ENCODE assay signal across 17 cellular contexts in the genomic region with DNA sequence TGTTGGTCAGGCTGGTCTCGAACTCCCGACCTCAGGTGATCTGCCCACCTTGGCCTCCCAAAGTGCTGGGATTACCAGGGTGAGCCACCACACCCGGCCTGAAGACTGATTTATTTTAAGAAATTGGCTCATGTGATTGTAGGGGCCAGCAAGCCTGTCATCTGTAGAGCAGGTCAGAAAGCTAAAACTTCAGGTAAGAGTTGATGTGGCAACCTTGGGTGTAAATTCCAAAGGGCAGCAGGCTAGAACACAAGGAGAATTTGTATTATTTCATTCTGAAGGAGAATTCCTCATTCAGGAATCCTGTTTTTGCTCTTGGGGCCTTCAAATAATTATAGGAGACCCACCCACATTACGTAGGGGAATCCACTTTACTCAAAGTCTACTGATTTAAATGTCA.
DNase-seq lines count a peak whose midpoint lies in the region; ATAC-seq and TF ChIP-seq lines count a peak whose summit lies in the region.
"Had no signal": no experiment of that assay in that cellular context is flagged by ENCODE, and none has a peak within 500 bp of the region (broad histone marks: within the 10 kb centered on the region; RNA-seq: fewer than 3 reads in every experiment).

No MANE protein-coding gene starts in this region.

- TF ChIP-seq RAD21 in liver (IDR thresholded peaks at IDR 0.05): no peak

- H4K91ac ChIP-seq in trophoblast cell (ENCODE audit: low read depth, low read length): no peak overlapping the region

- H3K9me3 ChIP-seq in liver (ENCODE audit: control insufficient read depth in 4 of 4, low read length in 3 of 4) (no peaks in the 10 kb centered on the region), trophoblast cell (ENCODE audit: insufficient read depth, low read depth, low read length) (no peaks in the 10 kb centered on the region)
- H3K9me3 ChIP-seq: A549; BLaER1 treated with 17β-estradiol and CSF1 and Interleukin-3, amounts not matched to agents 10 nM and 100 nM had no signal

- H3K4me3 ChIP-seq in liver (ENCODE audit: low read depth in 1 of 3, low read length in 3 of 3) (no peak overlapping the region), trophoblast cell (ENCODE audit: low read depth, low read length) (no peak overlapping the region)
- H3K4me3 ChIP-seq: A549; BLaER1 treated with 17β-estradiol and CSF1 and Interleukin-3, amounts not matched to agents 10 nM and 100 nM had no signal

- H3K79me2 ChIP-seq in trophoblast cell (ENCODE audit: control insufficient read depth, insufficient read depth, low read length, poor library complexity): no peaks in the 10 kb centered on the region

- H2AK5ac ChIP-seq in trophoblast cell (ENCODE audit: low read length): no peak overlapping the region

- H3K4me2 ChIP-seq in trophoblast cell (ENCODE audit: low read length): no peak overlapping the region
- H3K4me2 ChIP-seq: A549; BLaER1 treated with 17β-estradiol and CSF1 and Interleukin-3, amounts not matched to agents 10 nM and 100 nM had no signal

- no peak overlapping the region for H3K14ac ChIP-seq in trophoblast cell (ENCODE audit: low read length)

- no peak overlapping the region for H2AFZ ChIP-seq in trophoblast cell (ENCODE audit: insufficient read depth, low read length, poor library complexity)

- H3K4ac ChIP-seq in trophoblast cell (ENCODE audit: low read depth, low read length): no peak overlapping the region

- H2BK5ac ChIP-seq in trophoblast cell (ENCODE audit: low read depth, low read length, poor library complexity): no peak overlapping the region

- H4K12ac ChIP-seq in trophoblast cell (ENCODE audit: low read depth, low read length): no peak overlapping the region

- DNase-seq in left lobe of liver (ENCODE audit: low spot score) (peak; percentile 52), trophoblast cell (no peak), NCI-H146 treated with DMSO at 0.1 percent for 48 hours (lab: John Stamatoyannopoulos, UW; ENCODE audit: unreplicated experiment) (no peak), NCI-H2081 treated with DMSO at 0.1 percent for 48 hours (lab: John Stamatoyannopoulos, UW) (no peak)
- DNase-seq: AML-193; Caco-2; Calu3; CD4-positive, alpha-beta T cell; CD8-positive, alpha-beta T cell; DMS79 treated with DMSO at 0.1 percent for 48 hours; GF-D8 had no signal

- 73% methylated on average over 4 of the region's 4 CpGs for WGBS in liver
- no CpG with 5 or more reads among the region's 4 CpGs for WGBS in trophoblast cell (ENCODE audit: extremely low coverage, insufficient coverage, insufficient read length)

- no peak overlapping the region for H4K8ac ChIP-seq in trophoblast cell (ENCODE audit: low read depth, low read length)

- H2BK12ac ChIP-seq in trophoblast cell (ENCODE audit: low read length): peak overlapping the region; percentile 64

- H3K4me1 ChIP-seq in liver (ENCODE audit: control insufficient read depth in 4 of 4, insufficient read depth in 4 of 4, low read length in 3 of 4) (peaks cover 0 to 3% (median under 1%) of the 10 kb centered on the region in 4 donors), trophoblast cell (ENCODE audit: control insufficient read depth in 1 of 2, insufficient read depth in 2 of 2, low read length in 2 of 2) (no peaks in the 10 kb centered on the region)
- H3K4me1 ChIP-seq: A549; BLaER1 treated with 17β-estradiol and CSF1 and Interleukin-3, amounts not matched to agents 10 nM and 100 nM had no signal

- H3K9ac ChIP-seq in liver (ENCODE audit: low read depth in 1 of 2, low read length in 2 of 2): no peak overlapping the region
- H3K9ac ChIP-seq in trophoblast cell (ENCODE audit: low read length): no peak overlapping the region
- H3K9ac ChIP-seq: BLaER1 treated with 17β-estradiol and CSF1 and Interleukin-3, amounts not matched to agents 10 nM and 100 nM had no signal

- no peak for TF ChIP-seq CTCF in liver (IDR thresholded peaks at IDR 0.05; ENCODE audit: low read depth, low read length, missing input control)

- no peak overlapping the region for H2BK120ac ChIP-seq in trophoblast cell (ENCODE audit: insufficient read depth, low read length, poor library complexity)

- no peaks in the 10 kb centered on the region for H3K27me3 ChIP-seq in liver (ENCODE audit: control insufficient read depth in 4 of 4, insufficient read depth in 4 of 4, low read length in 3 of 4)
- no peaks in the 10 kb centered on the region for H3K27me3 ChIP-seq in trophoblast cell (ENCODE audit: insufficient read depth, low read length)
- H3K27me3 ChIP-seq: BLaER1 treated with 17β-estradiol and CSF1 and Interleukin-3, amounts not matched to agents 10 nM and 100 nM had no signal

- no peak overlapping the region for H3K23ac ChIP-seq in trophoblast cell (ENCODE audit: low read length)

- no peaks in the 10 kb centered on the region for H3K36me3 ChIP-seq in liver (ENCODE audit: control insufficient read depth in 4 of 4, insufficient read depth in 3 of 4, low read depth in 1 of 4, low read length in 3 of 4)
- no peaks in the 10 kb centered on the region for H3K36me3 ChIP-seq in trophoblast cell (ENCODE audit: control insufficient read depth in 1 of 2, insufficient read depth in 2 of 2, low read length in 2 of 2)
- H3K36me3 ChIP-seq: BLaER1 treated with 17β-estradiol and CSF1 and Interleukin-3, amounts not matched to agents 10 nM and 100 nM had no signal

- H3K79me1 ChIP-seq in trophoblast cell (ENCODE audit: low read length): peaks cover 1% of the 10 kb centered on the region

- ATAC-seq in left lobe of liver (peak; percentile 84), HG02642 (IDR thresholded peaks at IDR 0.05; ENCODE audit: poor library complexity, unreplicated experiment) (no peak)
- ATAC-seq: A549; CD8-positive, alpha-beta T cell had no signal

- no peak overlapping the region for H3K18ac ChIP-seq in trophoblast cell (ENCODE audit: low read length)

- H3K27ac ChIP-seq in liver (ENCODE audit: low read depth in 1 of 2, low read length in 2 of 2) (peak overlapping the region; percentile 8 to 65), trophoblast cell (ENCODE audit: low read depth, low read length) (no peak overlapping the region)
- H3K27ac ChIP-seq: 22Rv1; A549; BLaER1 treated with 17β-estradiol and CSF1 and Interleukin-3, amounts not matched to agents 10 nM and 100 nM; C4-2B had no signal

TF ChIP-seq in liver, 16 proteins besides CTCF, POLR2A, EP300 and RAD21:
- no peak for TF ChIP-seq MAX (IDR thresholded peaks at IDR 0.05)
- TF ChIP-seq ZBTB33 (IDR thresholded peaks at IDR 0.05): peak; percentile 27
- no peak for TF ChIP-seq ATF3 (IDR thresholded peaks at IDR 0.05)
- TF ChIP-seq HNF4A (conservative IDR thresholded peaks at IDR 0.05): peak; percentile 90 to 94
- peak; percentile 35 to 47 for TF ChIP-seq RXRA (IDR thresholded peaks at IDR 0.05)
- peak; percentile 70 for TF ChIP-seq HNF4G (IDR thresholded peaks at IDR 0.05)
- peak; percentile 18 for TF ChIP-seq YY1 (IDR thresholded peaks at IDR 0.05)
- peak; percentile 49 for TF ChIP-seq SP1 (IDR thresholded peaks at IDR 0.05)
